ENCODE assay signal across 10 cellular contexts in genomic region chr15:89358435-89358754, GRCh38. TPM values are rescaled to one million over a fixed set of nuclear protein-coding genes. Genes with fewer than 3 reads are reported as not detected.
DNase-seq lines count a peak whose midpoint lies in the region; ATAC-seq and TF ChIP-seq lines count a peak whose summit lies in the region.
"Had no signal": no experiment of that assay in that cellular context is flagged by ENCODE, and none has a peak within 500 bp of the region (broad histone marks: within the 10 kb centered on the region; RNA-seq: fewer than 3 reads in every experiment).

No MANE protein-coding gene starts in this region.

- intact Hi-C loops in left ventricle myocardium inferior (cut with micrococcal nuclease) (loop anchor here (2.0 kb wide), 1 partner anchor 72 kb away; no protein-coding TSS in a partner anchor), Right ventricle myocardium inferior (cut with DNase I) (loop anchor here (1.0 to 5.0 kb wide), 3 partner anchors 72 to 194 kb away; no protein-coding TSS in a partner anchor), left colon (cut with DNase I, micrococcal nuclease) (loop anchor here (2.0 to 5.0 kb wide), 2 partner anchors 69 to 72 kb away; no protein-coding TSS in a partner anchor)

- peak overlapping the region; percentile 64 for H3K4me3 ChIP-seq in left ventricle myocardium inferior
- H3K4me3 ChIP-seq in WERI-Rb-1 (ENCODE audit: low read depth, low read length): peak overlapping the region; percentile 40
- H3K4me3 ChIP-seq: lung had no signal

- TF ChIP-seq CTCF in left ventricle myocardium inferior (IDR thresholded peaks at IDR 0.05; ENCODE audit: borderline replicate concordance) (no peak), WERI-Rb-1 (IDR thresholded peaks at IDR 0.05; ENCODE audit: low read depth, low read length) (no peak)

- H3K4me1 ChIP-seq in left ventricle myocardium inferior: peaks cover 28% of the 10 kb centered on the region

- no peak overlapping the region for H3K27ac ChIP-seq in left ventricle myocardium inferior (replicated peaks)
- peak overlapping the region; percentile 91 for H3K27ac ChIP-seq in WERI-Rb-1
- H3K27ac ChIP-seq: transverse colon had no signal

- no peaks in the 10 kb centered on the region for H3K36me3 ChIP-seq in left ventricle myocardium inferior
- H3K36me3 ChIP-seq in WERI-Rb-1: peaks cover 4% of the 10 kb centered on the region; the same call in 1 of the 2 replicates
- H3K36me3 ChIP-seq: transverse colon had no signal

- DNase-seq in left ventricle myocardium inferior: no peak
- DNase-seq in Right ventricle myocardium inferior (ENCODE audit: missing footprints): no peak
- no peak for DNase-seq in WERI-Rb-1
- DNase-seq in left colon: no peak
- DNase-seq in stimulated activated naive CD4-positive, alpha-beta T cell treated with Interleukin-2 at 50 U/mL for 16 hours (lab: John Stamatoyannopoulos, UW): no peak
- no peak for DNase-seq in NOMO-1 (lab: John Stamatoyannopoulos, UW; ENCODE audit: unreplicated experiment in 2 of 2)
- no peak for DNase-seq in effector CD4-positive, alpha-beta T cell

- H3K27me3 ChIP-seq in left ventricle myocardium inferior (ENCODE audit: low read depth) (peaks cover 100% of the 10 kb centered on the region), WERI-Rb-1 (ENCODE audit: insufficient read depth, low read depth, severe bottlenecking) (peaks cover 5% of the 10 kb centered on the region)

- H3K9me3 ChIP-seq in left ventricle myocardium inferior (replicated peaks) (no peaks in the 10 kb centered on the region), WERI-Rb-1 (ENCODE audit: severe bottlenecking) (peaks cover 6% of the 10 kb centered on the region)
- H3K9me3 ChIP-seq: transverse colon had no signal

- ATAC-seq in Right ventricle myocardium inferior (no peak), left colon (peak; percentile 1), HG03565 (IDR thresholded peaks at IDR 0.05; ENCODE audit: unreplicated experiment) (no peak)

RNA-seq across cellular contexts. Expression of gene POLG, which starts 23.8 kb away (rescaled TPM):
- 31.1 TPM for total RNA-seq in left ventricle myocardium inferior
- total RNA-seq in Right ventricle myocardium inferior: 39.7 TPM
- 10 to 100 TPM; 70.3 to 71.0 TPM for total RNA-seq in left colon
